Comparison of ENCODE assay signal across 20 cellular contexts in genomic region chr2:173762864-173763263, GRCh38.
"Had no signal": no experiment of that assay in that cellular context is flagged by ENCODE, and none has a peak within 500 bp of the region (broad histone marks: within the 10 kb centered on the region; RNA-seq: fewer than 3 reads in every experiment).

No MANE protein-coding gene starts in this region.

- DNase-seq: Karpas-422, KG1, MG63, NCI-H1092, NCI-H1105 treated with DMSO at 0.1 percent for 48 hours, NCI-H1417 treated with DMSO at 0.1 percent for 48 hours, NCI-H146, NCI-H187, NCI-H2029, NCI-H2081 treated with DMSO at 0.1 percent for 48 hours, NCI-H2171, NCI-H226, NCI-H446, NCI-H510A, NCI-H524 treated with DMSO at 0.1 percent for 48 hours, NCI-H69, NCI-H774, Right ventricle myocardium superior, RPMI8226 had no signal

- ATAC-seq: SK-N-SH treated with all-trans-retinoic acid at 6 μM for 48 hours had no signal
